In genomic region chr21:25273945-25274344, GRCh38 we compare ENCODE assay signal across 20 cellular contexts.
"Had no signal": no experiment of that assay in that cellular context is flagged by ENCODE, and none has a peak within 500 bp of the region (broad histone marks: within the 10 kb centered on the region; RNA-seq: fewer than 3 reads in every experiment).

No MANE protein-coding gene starts in this region.

- H3K27me3 ChIP-seq: adrenal gland, gastroesophageal sphincter, heart left ventricle, right atrium auricular region, transverse colon, vagina had no signal

- H3K27ac ChIP-seq: adrenal gland, gastroesophageal sphincter, heart left ventricle, left ventricle myocardium inferior, right atrium auricular region, transverse colon, vagina had no signal

- H3K27ac Mint-ChIP-seq: activated CD4-positive, alpha-beta T cell treated with anti-CD3 and anti-CD28 coated beads, Interleukin-2, amount 10 ng/mL, durations not matched to agents 24 days and 14 days; activated naive CD4-positive, alpha-beta T cell treated with anti-CD3 and anti-CD28 coated beads, Interleukin-2, amount 50 U/mL, for 24 hours had no signal

- H3K36me3 Mint-ChIP-seq: activated naive CD4-positive, alpha-beta T cell treated with anti-CD3 and anti-CD28 coated beads, Interleukin-2, amount 50 U/mL, for 24 hours had no signal

- H3K9me3 Mint-ChIP-seq: activated CD4-positive, alpha-beta T cell treated with anti-CD3 and anti-CD28 coated beads, Interleukin-2, amount 10 ng/mL, durations not matched to agents 24 days and 14 days; activated naive CD4-positive, alpha-beta T cell treated with anti-CD3 and anti-CD28 coated beads, Interleukin-2, amount 50 U/mL, for 24 hours; neural crest cell had no signal

- H3K36me3 ChIP-seq: adrenal gland, gastroesophageal sphincter, heart left ventricle, left ventricle myocardium inferior, right atrium auricular region, transverse colon, vagina had no signal

- H3K9me3 ChIP-seq: adrenal gland, gastroesophageal sphincter, right atrium auricular region, transverse colon, vagina had no signal

- DNase-seq: activated CD4-positive, alpha-beta T cell treated with anti-CD3 and anti-CD28 coated beads, Interleukin-2, amount 10 ng/mL, durations not matched to agents 24 days and 14 days; activated CD4-positive, CD25-positive, alpha-beta regulatory T cell; activated CD8-positive, alpha-beta memory T cell treated with anti-CD3 and anti-CD28 coated beads, Interleukin-2, amount 50 U/mL, for 4 hours; activated effector memory CD4-positive, alpha-beta T cell treated with Interleukin-2 at 50 U/mL for 16 hours; activated T-cell treated with anti-CD3 and anti-CD28 coated beads, Interleukin-2, amount 50 U/mL, for 4 hours; adrenal gland; cerebellar nuclear complex; effector CD4-positive, alpha-beta T cell; heart left ventricle; kidney glomerular epithelial cell; left ventricle myocardium inferior; mammary epithelial cell; stimulated activated naive CD8-positive, alpha-beta T cell treated with anti-CD3 and anti-CD28 coated beads, Interleukin-15, Interleukin-2, amounts not matched to agents 100 U/mL and 50 U/mL, for 24 hours; substantia nigra; transverse colon had no signal

- H3K4me1 Mint-ChIP-seq: activated CD4-positive, alpha-beta T cell treated with anti-CD3 and anti-CD28 coated beads, Interleukin-2, amount 10 ng/mL, durations not matched to agents 24 days and 14 days; activated naive CD4-positive, alpha-beta T cell treated with anti-CD3 and anti-CD28 coated beads, Interleukin-2, amount 50 U/mL, for 24 hours; neural crest cell had no signal

- H3K4me3 ChIP-seq: adrenal gland, gastroesophageal sphincter, heart left ventricle, left ventricle myocardium inferior, right atrium auricular region, transverse colon, vagina had no signal

- H3K4me3 Mint-ChIP-seq: activated CD4-positive, alpha-beta T cell treated with anti-CD3 and anti-CD28 coated beads, Interleukin-2, amount 10 ng/mL, durations not matched to agents 24 days and 14 days; activated naive CD4-positive, alpha-beta T cell treated with anti-CD3 and anti-CD28 coated beads, Interleukin-2, amount 50 U/mL, for 24 hours; activated T-cell treated with anti-CD3 and anti-CD28 coated beads, Interleukin-2, amount 50 U/mL, for 4 hours; neural crest cell had no signal

- H3K4me1 ChIP-seq: adrenal gland, gastroesophageal sphincter, heart left ventricle, left ventricle myocardium inferior, right atrium auricular region, transverse colon, vagina had no signal
